In the genomic region with DNA sequence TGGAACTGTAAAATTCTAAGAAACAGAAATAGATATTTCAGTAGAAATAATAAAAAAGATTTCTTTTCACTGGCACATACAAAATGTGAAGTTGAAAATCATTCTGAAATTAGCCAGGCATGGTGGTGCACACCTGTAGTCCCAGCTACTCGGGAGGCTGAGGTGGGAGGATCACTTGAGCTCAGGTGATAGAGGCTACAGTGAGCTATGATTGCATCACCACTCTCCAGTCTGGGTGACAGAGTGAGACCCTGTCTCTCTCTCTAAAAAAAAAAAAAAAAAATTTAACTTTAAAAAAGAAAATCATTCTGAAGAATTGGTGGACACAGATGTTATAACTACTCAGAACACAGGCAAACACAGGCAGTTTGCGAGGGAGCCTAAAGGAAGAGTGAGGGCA, we compare ENCODE assay signal across 8 cellular contexts.
"Had no signal": no experiment of that assay in that cellular context is flagged by ENCODE, and none has a peak within 500 bp of the region (broad histone marks: within the 10 kb centered on the region; RNA-seq: fewer than 3 reads in every experiment).

No MANE protein-coding gene starts in this region.

- DNase-seq: GOT3, HCEC 1CT, Kasumi-1, KG1 had no signal

- H3K9me3 Mint-ChIP-seq: H9, IgD-negative memory B cell had no signal

- H3K27ac Mint-ChIP-seq: IgD-negative memory B cell had no signal

- H3K27me3 Mint-ChIP-seq: IgD-negative memory B cell had no signal

- FAIRE-seq: H54, HTR-8/SVneo had no signal
